In the genomic region with DNA sequence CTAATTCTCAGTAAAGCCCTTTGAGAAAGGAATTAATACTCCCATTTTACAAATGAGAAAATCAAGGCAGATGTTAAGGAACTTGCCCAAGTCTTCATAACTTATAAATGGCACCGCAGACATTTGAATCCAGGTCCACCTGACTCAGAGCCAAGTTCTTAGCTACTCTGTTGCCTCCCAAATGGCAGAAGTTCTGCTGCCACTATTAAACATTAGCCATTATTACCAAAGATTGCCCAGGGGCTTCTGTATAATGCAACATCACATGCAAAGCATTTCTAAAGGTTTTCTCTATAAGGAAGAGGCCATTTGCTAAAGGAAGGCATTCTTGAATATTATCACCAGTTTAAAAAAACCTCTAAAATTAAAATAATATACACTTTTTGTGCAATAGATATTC, we compare ENCODE assay signal across 2 cellular contexts.
TF ChIP-seq lines count a peak whose summit lies in the region.

No MANE protein-coding gene starts in this region.

TF ChIP-seq in SK-N-SH, 30 proteins besides CTCF, POLR2A, EP300 and RAD21 (continued from another document):
- TF ChIP-seq USF1 (IDR thresholded peaks at IDR 0.05; ENCODE audit: borderline replicate concordance, low read depth) (no peak), SIN3A (IDR thresholded peaks at IDR 0.05; ENCODE audit: borderline replicate concordance, low read depth, low read length) (no peak), NFIC (IDR thresholded peaks at IDR 0.05; ENCODE audit: borderline replicate concordance) (no peak), RCOR1 (IDR thresholded peaks at IDR 0.05; ENCODE audit: low read length) (no peak)

TF ChIP-seq in SK-N-SH treated with all-trans-retinoic acid at 6 μM for 48 hours, 23 proteins besides CTCF, POLR2A, EP300 and RAD21 (continued from another document):
- TF ChIP-seq, protein P1, sequence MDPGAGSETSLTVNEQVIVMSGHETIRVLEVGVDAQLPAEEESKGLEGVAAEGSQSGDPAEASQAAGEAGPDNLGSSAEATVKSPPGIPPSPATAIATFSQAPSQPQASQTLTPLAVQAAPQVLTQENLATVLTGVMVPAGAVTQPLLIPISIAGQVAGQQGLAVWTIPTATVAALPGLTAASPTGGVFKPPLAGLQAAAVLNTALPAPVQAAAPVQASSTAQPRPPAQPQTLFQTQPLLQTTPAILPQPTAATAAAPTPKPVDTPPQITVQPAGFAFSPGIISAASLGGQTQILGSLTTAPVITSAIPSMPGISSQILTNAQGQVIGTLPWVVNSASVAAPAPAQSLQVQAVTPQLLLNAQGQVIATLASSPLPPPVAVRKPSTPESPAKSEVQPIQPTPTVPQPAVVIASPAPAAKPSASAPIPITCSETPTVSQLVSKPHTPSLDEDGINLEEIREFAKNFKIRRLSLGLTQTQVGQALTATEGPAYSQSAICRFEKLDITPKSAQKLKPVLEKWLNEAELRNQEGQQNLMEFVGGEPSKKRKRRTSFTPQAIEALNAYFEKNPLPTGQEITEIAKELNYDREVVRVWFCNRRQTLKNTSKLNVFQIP (CRISPR knock-in tag; IDR thresholded peaks at IDR 0.05; ENCODE audit: borderline replicate concordance, low read depth), result no peak
- TF ChIP-seq ZFP3 (CRISPR knock-in tag; IDR thresholded peaks at IDR 0.05) (no peak), PPARA (CRISPR knock-in tag; IDR thresholded peaks at IDR 0.05; ENCODE audit: borderline replicate concordance) (no peak), ESRRG (CRISPR knock-in tag; IDR thresholded peaks at IDR 0.05) (no peak)
